ENCODE assay signal across 1 cellular context in genomic region chr7:131909151-131909768, GRCh38.
TF ChIP-seq lines count a peak whose summit lies in the region.

No MANE protein-coding gene starts in this region.

TF ChIP-seq in H1, 55 proteins besides CTCF, POLR2A, EP300 and RAD21 (continued from another document):
- TF ChIP-seq ZNF274 (IDR thresholded peaks at IDR 0.05; ENCODE audit: borderline replicate concordance, extremely low read depth, low read length) (no peak), POLR2AphosphoS5 (IDR thresholded peaks at IDR 0.05; ENCODE audit: low read depth, low read length) (no peak)
